ENCODE assay signal across 8 cellular contexts in the genomic region with DNA sequence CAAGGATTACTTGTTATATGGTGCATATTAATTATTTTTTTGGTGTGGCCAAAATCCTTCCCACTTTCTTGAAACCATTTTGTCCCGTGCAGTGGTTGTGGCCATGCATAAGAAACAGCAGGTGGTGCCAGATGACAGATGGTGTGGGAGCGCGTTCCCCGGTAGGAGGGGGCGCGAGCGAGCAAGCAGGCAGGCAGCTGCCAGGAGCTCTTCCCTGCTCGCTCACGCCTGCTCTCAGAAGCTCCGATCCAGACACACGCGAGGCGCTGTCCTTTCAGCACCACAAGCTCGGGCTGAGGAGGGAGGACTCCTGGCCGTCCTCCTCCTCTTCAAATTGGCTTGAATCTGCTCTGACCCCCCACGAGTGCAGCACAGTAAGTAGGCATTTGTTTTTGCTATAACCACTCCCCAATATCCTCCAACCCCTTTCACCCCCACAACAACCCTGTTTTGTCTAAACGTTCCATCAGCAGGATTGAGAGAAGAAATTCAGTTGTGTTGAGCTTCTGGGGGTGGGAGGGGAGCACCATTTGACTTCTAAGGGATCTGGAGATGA. TPM values are rescaled to one million over a fixed set of nuclear protein-coding genes. Genes with fewer than 3 reads are reported as not detected.
DNase-seq lines count a peak whose midpoint lies in the region; ATAC-seq and TF ChIP-seq lines count a peak whose summit lies in the region.

TSS of gene NSG2 (plus strand) at position 237 of the 556 bp plus-strand sequence. CDS start 1,050 bp downstream, outside the sequence.

- no peaks in the 10 kb centered on the region for H3K9me3 ChIP-seq in uterus

- intact Hi-C loops in uterus (cut with DNase I; ENCODE audit: low total_unique reads): no loop called here

- ATAC-seq in GM18511 (IDR thresholded peaks at IDR 0.05; ENCODE audit: unreplicated experiment): peak; percentile 97
- ATAC-seq in HG03039 (IDR thresholded peaks at IDR 0.05; ENCODE audit: unreplicated experiment): peak; percentile 76

- no peaks in the 10 kb centered on the region for H3K36me3 ChIP-seq in uterus

- H3K4me1 ChIP-seq in uterus: no peaks in the 10 kb centered on the region

- TF ChIP-seq POLR2A in uterus (IDR thresholded peaks at IDR 0.05): no peak

- TF ChIP-seq CTCF in AG09309 (IDR thresholded peaks at IDR 0.05; ENCODE audit: control insufficient read depth, insufficient read depth, low read depth, low read length, missing control alignments) (peak; percentile 82), uterus (IDR thresholded peaks at IDR 0.05) (peak in 3 of 4 experiments; percentile 28 to 51 (median 46))

- H3K27ac ChIP-seq in epithelial cell of prostate: no peak within 1 kb of the TSS
- no peak within 1 kb of the TSS for H3K27ac ChIP-seq in uterus

- H3K4me3 ChIP-seq in AG09309 (ENCODE audit: control insufficient read depth, low read depth, low read length) (no peak within 1 kb of the TSS), uterus (no peak within 1 kb of the TSS)

- peak; percentile 71 for DNase-seq in AG09309 (ENCODE audit: low read depth)
- peak; percentile 91 for DNase-seq in NCI-H2029 (lab: John Stamatoyannopoulos, UW)
- DNase-seq in SW480 (ENCODE audit: low spot score): peak; percentile 97
- peak; percentile 64 for DNase-seq in epithelial cell of prostate (ENCODE audit: low read depth, low spot score)
- DNase-seq in midbrain (lab: John Stamatoyannopoulos, UW): peak; percentile 90
- peak in 1 of 2 donors; percentile 19 for DNase-seq in uterus

- no peaks in the 10 kb centered on the region for H3K27me3 ChIP-seq in uterus

RNA-seq across cellular contexts. Expression of gene NSG2, which starts in this region (rescaled TPM):
- total RNA-seq in uterus: 1 to 10 TPM in 1 of 4 donors, not detected in 3; 2.3 TPM
